Comparison of ENCODE assay signal across 8 cellular contexts in the genomic region with DNA sequence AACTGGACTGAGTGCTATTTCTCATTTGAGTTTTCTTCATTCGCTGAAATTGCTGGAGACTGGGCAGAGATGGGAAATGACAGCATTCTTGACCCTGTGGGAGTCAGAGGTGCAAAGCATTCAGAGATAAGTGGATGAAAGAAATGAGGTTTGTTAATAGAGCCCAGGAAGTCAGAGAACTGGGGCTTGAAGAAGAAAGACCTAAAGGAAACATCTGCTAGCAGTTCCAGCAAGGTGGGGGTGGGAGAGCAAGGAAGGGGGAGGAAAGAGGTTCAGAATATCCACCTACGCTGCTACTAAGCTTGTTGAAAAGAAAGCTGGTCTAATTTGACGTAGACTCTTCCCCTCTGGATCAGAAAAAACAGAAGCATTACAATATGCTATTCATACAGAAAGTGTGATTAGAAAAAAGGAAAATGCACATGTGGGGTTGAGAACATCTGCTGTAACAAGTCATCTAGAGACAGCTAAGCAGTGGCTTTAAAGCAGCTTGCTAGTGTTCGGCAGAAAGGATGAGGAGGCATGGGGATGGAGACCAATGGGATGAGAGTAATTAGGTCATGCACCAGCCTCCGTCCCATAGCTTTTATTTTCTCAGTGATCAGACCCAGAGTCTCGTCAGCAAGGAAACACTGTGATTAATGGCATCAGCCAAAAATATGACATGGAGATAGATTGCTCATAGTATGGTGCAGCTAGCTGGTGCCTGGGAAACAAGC. TPM values are rescaled to one million over a fixed set of nuclear protein-coding genes. Genes with fewer than 3 reads are reported as not detected.
A peak's percentile ranks its signal among the peaks of the same experiment; 100 is the strongest.
DNase-seq lines count a peak whose midpoint lies in the region; ATAC-seq lines count a peak whose summit lies in the region.

No MANE protein-coding gene starts in this region.

- H3K27ac Mint-ChIP-seq in activated CD4-positive, alpha-beta memory T cell treated with anti-CD3 and anti-CD28 coated beads for 36 hours, result peak overlapping the region; percentile 98

- peak; percentile 78 for DNase-seq in activated CD4-positive, alpha-beta memory T cell treated with anti-CD3 and anti-CD28 coated beads for 36 hours
- DNase-seq in iris pigment epithelial cell (ENCODE audit: low read depth) (peak; percentile 58), NCI-H446 (lab: John Stamatoyannopoulos, UW) (no peak), HPDE6-E6E7 (ENCODE audit: extremely low spot score) (no peak), SIG-M5 treated with dmso at 0.1 percent for 504 hours (lab: John Stamatoyannopoulos, UW; ENCODE audit: unreplicated experiment) (no peak), NCI-H1417 treated with DMSO at 0.1 percent for 48 hours (lab: John Stamatoyannopoulos, UW) (no peak)

- peaks cover 36% of the 10 kb centered on the region for H3K36me3 Mint-ChIP-seq in activated CD4-positive, alpha-beta memory T cell treated with anti-CD3 and anti-CD28 coated beads for 36 hours

- peak; percentile 62 for ATAC-seq in GM19023 (IDR thresholded peaks at IDR 0.05; ENCODE audit: unreplicated experiment)
- ATAC-seq in HG02884 (IDR thresholded peaks at IDR 0.05; ENCODE audit: unreplicated experiment), result peak; percentile 64

- POLR2A ChIA-PET in activated CD4-positive, alpha-beta memory T cell treated with anti-CD3 and anti-CD28 coated beads for 36 hours (lab: Charles Lee), result interaction anchor here (0.7 to 9.8 kb wide), 14 partner anchors 15 to 336 kb away, joined by 3 to 110 read pairs (median 7); partner anchors contain the start of genes GLS, NAB1, NEMP2 and STAT1

- peaks cover 77% of the 10 kb centered on the region for H3K4me1 Mint-ChIP-seq in activated CD4-positive, alpha-beta memory T cell treated with anti-CD3 and anti-CD28 coated beads for 36 hours (ENCODE audit: low read depth)

- H3K4me3 Mint-ChIP-seq in activated CD4-positive, alpha-beta memory T cell treated with anti-CD3 and anti-CD28 coated beads for 36 hours, result peak overlapping the region; percentile 61

- H3K9me3 Mint-ChIP-seq in activated CD4-positive, alpha-beta memory T cell treated with anti-CD3 and anti-CD28 coated beads for 36 hours, result no peaks in the 10 kb centered on the region

- no peaks in the 10 kb centered on the region for H3K27me3 Mint-ChIP-seq in activated CD4-positive, alpha-beta memory T cell treated with anti-CD3 and anti-CD28 coated beads for 36 hours

- intact Hi-C loops in activated CD4-positive, alpha-beta memory T cell treated with anti-CD3 and anti-CD28 coated beads for 36 hours (cut with micrococcal nuclease), result loop anchor here (1.0 to 10.0 kb wide), 13 partner anchors 8 to 894 kb away; partner anchors contain the start of genes NAB1, NEMP2, ORMDL1 and PMS1

- CTCF ChIA-PET in activated CD4-positive, alpha-beta memory T cell treated with anti-CD3 and anti-CD28 coated beads for 36 hours (lab: Charles Lee), result interaction anchor here (0.6 to 4.1 kb wide), 11 partner anchors 14 to 334 kb away, joined by 3 to 49 read pairs (median 14); partner anchors contain the start of gene NEMP2

RNA-seq across cellular contexts. Expression of gene NAB1, which starts 29.7 kb away (rescaled TPM):
- total RNA-seq in activated CD4-positive, alpha-beta memory T cell treated with anti-CD3 and anti-CD28 coated beads for 36 hours, result 10 to 100 TPM; 48.7 to 51.5 TPM

Comparison
In these comparisons a context has a peak if more than half of its experiments do, and no peak if none do; other contexts are left out.
1. DNase-seq: peak in activated CD4-positive, alpha-beta memory T cell treated with anti-CD3 and anti-CD28 coated beads for 36 hours (single experiment) and iris pigment epithelial cell (single experiment); none in NCI-H446 (0 of 2), HPDE6-E6E7 (single experiment), SIG-M5 treated with dmso at 0.1 percent for 504 hours (single experiment) and NCI-H1417 treated with DMSO at 0.1 percent for 48 hours (single experiment).